In the genomic region with DNA sequence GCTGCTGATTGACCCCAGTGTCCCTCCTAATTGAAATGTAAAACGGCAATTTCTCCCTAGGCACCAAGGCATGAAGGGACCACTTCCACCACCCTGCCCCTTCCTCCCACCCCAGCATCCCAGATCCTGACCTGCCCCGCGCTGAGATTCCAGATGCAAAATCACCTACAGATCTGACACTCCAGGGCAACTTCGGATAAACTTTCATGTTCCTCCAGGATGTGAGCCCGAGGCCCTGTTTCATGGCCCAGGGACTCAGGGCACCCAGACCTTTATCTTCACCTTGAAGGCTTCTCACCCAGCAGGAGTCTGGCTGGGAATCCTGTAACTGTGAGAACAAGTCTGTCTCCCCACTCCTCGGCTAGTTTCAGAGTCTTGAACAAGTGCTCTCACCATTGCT, we compare ENCODE assay signal across 19 cellular contexts.
"Had no signal": no experiment of that assay in that cellular context is flagged by ENCODE, and none has a peak within 500 bp of the region (broad histone marks: within the 10 kb centered on the region; RNA-seq: fewer than 3 reads in every experiment).

No MANE protein-coding gene starts in this region.

- DNase-seq: cerebellar nuclear complex; dermis blood vessel endothelial cell; dorsolateral prefrontal cortex; effector CD4-positive, alpha-beta T cell; effector memory CD4-positive, alpha-beta T cell; foreskin keratinocyte; glutamatergic neuron; head of caudate nucleus; heart right ventricle; hippocampal formation; left cardiac atrium; left lung; left ventricle myocardium superior; lower lobe of right lung; mesenchymal stem cell; mucosa of descending colon had no signal

- H3K27ac ChIP-seq: coronary artery, dorsolateral prefrontal cortex, esophagus muscularis mucosa, foreskin keratinocyte, heart right ventricle, left lung, lower lobe of right lung had no signal

- H3K9me3 ChIP-seq: esophagus muscularis mucosa, heart right ventricle, left lung, lower lobe of right lung, mucosa of descending colon had no signal

- H3K4me1 ChIP-seq: esophagus muscularis mucosa, foreskin keratinocyte, heart right ventricle, left lung, lower lobe of right lung had no signal

- H3K4me3 ChIP-seq: coronary artery, dorsolateral prefrontal cortex, esophagus muscularis mucosa, heart right ventricle, left lung, lower lobe of right lung, mucosa of descending colon had no signal

- H3K36me3 Mint-ChIP-seq: mesothelial cell of epicardium had no signal

- H3K27me3 ChIP-seq: dorsolateral prefrontal cortex, esophagus muscularis mucosa, heart right ventricle, left lung had no signal

- H3K4me3 Mint-ChIP-seq: mesothelial cell of epicardium had no signal

- H3K36me3 ChIP-seq: heart right ventricle, left lung, lower lobe of right lung had no signal

- H3K9me3 Mint-ChIP-seq: mesothelial cell of epicardium had no signal

- H3K27ac Mint-ChIP-seq: mesothelial cell of epicardium had no signal
